28 cellular contexts compared by ENCODE assay signal in the genomic region with DNA sequence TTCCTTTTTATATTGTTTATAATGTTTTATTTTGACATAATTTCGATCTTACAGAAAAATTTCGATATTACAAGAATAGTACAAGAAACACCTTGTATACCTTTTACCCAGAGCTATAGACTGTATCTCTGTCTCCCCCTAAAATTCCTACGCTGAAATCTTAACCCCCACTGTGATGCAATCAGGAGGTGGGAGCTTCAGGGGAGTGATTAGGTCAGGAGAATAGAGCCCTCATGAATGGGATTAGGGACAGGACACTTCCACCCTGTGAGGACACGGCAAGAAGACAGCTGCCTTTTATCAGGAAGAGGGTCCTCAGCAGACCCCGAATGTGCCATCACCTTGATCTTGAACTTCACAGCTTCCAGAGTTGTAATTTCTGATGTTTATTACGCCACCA.
DNase-seq lines count a peak whose midpoint lies in the region; ATAC-seq, FAIRE-seq and TF ChIP-seq lines count a peak whose summit lies in the region.
"Had no signal": no experiment of that assay in that cellular context is flagged by ENCODE, and none has a peak within 500 bp of the region (broad histone marks: within the 10 kb centered on the region; RNA-seq: fewer than 3 reads in every experiment).

No MANE protein-coding gene starts in this region.

- no peak overlapping the region for H4K8ac ChIP-seq in H1 (ENCODE audit: extremely low read depth, insufficient read depth, low read length)

- no peak for FAIRE-seq in H1 (lab: Jason Lieb, UNC)
- peak; percentile 38 for FAIRE-seq in islet of Langerhans (lab: Jason Lieb, UNC)
- FAIRE-seq: A549, GM12878, GM12892, GM18507 had no signal

- H2BK20ac ChIP-seq in H1 (ENCODE audit: low read length), result no peak overlapping the region

- no peak overlapping the region for H2BK15ac ChIP-seq in H1 (ENCODE audit: low read length)

- H4K5ac ChIP-seq in H1 (ENCODE audit: insufficient read length, low read depth, low read length), result no peak overlapping the region

- WGBS in H1 (ENCODE audit: extremely low coverage in 1 of 2, insufficient coverage in 1 of 2, insufficient read length in 1 of 2, insufficient replicate concordance in 2 of 2, low coverage in 1 of 2, low lambda C conversion rate in 2 of 2, missing lambda C conversion rate in 1 of 2), 2 experiments, result 81% methylated on average over 6 of the region's 6 CpGs; no CpG with 5 or more reads in 1 of the 2 experiments

- no peak overlapping the region for H3K14ac ChIP-seq in H1 (ENCODE audit: insufficient read length)

- no peak overlapping the region for H2AK5ac ChIP-seq in H1 (ENCODE audit: low read depth, low read length)

- H3K4me3 Mint-ChIP-seq in GM23338, result no peak overlapping the region
- no peak overlapping the region for H3K4me3 Mint-ChIP-seq in neural progenitor cell
- H3K4me3 Mint-ChIP-seq: CD14-positive monocyte; CD4-positive, alpha-beta memory T cell; CD4-positive, CD25-positive, alpha-beta regulatory T cell; CD8-positive, alpha-beta memory T cell had no signal

- no peak for TF ChIP-seq POLR2A in H1 (IDR thresholded peaks at IDR 0.05; ENCODE audit: control extremely low read depth in 1 of 2, low read depth in 2 of 2, low read length in 2 of 2)

- H2BK5ac ChIP-seq in H1 (ENCODE audit: low read depth, low read length), result no peak overlapping the region

- H3K4me1 ChIP-seq in GM23338 (ENCODE audit: insufficient read depth) (peaks cover 24% of the 10 kb centered on the region), H1 (replicated peaks in 1 of 4; ENCODE audit: control insufficient read depth in 3 of 4, insufficient read depth in 4 of 4, low read length in 3 of 4) (peaks cover 0 to 4% (median 0%) of the 10 kb centered on the region in 4 experiments; a peak in 4 of 7 replicates), neural progenitor cell (no peaks in the 10 kb centered on the region)
- H3K4me1 ChIP-seq: A549, BE2C, BLaER1 had no signal

- POLR2A ChIA-PET in H1 (lab: Charles Lee; ENCODE audit: partially characterized antibody), result interaction anchor here (0.7 to 1.1 kb wide), 2 partner anchors 9 to 645 kb away, joined by 3 read pairs; no protein-coding TSS in a partner anchor

- H3K9ac ChIP-seq in H1 (replicated peaks in 1 of 4; ENCODE audit: extremely low read depth in 1 of 4, low read depth in 3 of 4, low read length in 3 of 4) (no peak overlapping the region), neural progenitor cell (no peak overlapping the region)
- H3K9ac ChIP-seq: BLaER1 had no signal

- H3K4me3 ChIP-seq in GM23338, result no peak overlapping the region
- H3K4me3 ChIP-seq in H1 (ENCODE audit: extremely low read depth in 1 of 4, insufficient read depth in 2 of 4, low read depth in 3 of 4, low read length in 4 of 4), result no peak overlapping the region
- H3K4me3 ChIP-seq in neural progenitor cell, result no peak overlapping the region
- H3K4me3 ChIP-seq: A549, BLaER1, GM12878 had no signal

- no peak for TF ChIP-seq EP300 in H1 (IDR thresholded peaks at IDR 0.05; ENCODE audit: borderline replicate concordance in 1 of 2, low read depth in 2 of 2, low read length in 2 of 2)

- H2AFZ ChIP-seq in GM23338 (no peak overlapping the region), H1 (ENCODE audit: low read length) (no peak overlapping the region), neural progenitor cell (replicated peaks) (no peak overlapping the region)

- no peak overlapping the region for H3K23ac ChIP-seq in H1 (ENCODE audit: insufficient read length)

- H3K27ac ChIP-seq in GM23338 (ENCODE audit: low read depth) (no peak overlapping the region), H1 (ENCODE audit: low read depth, low read length) (no peak overlapping the region), neural progenitor cell (no peak overlapping the region)
- H3K27ac ChIP-seq: 22Rv1, A549, BLaER1 had no signal

- peaks cover 13% of the 10 kb centered on the region for H3K36me3 Mint-ChIP-seq in GM23338 (ENCODE audit: low read depth)
- H3K36me3 Mint-ChIP-seq in neural progenitor cell, result peaks cover 8% of the 10 kb centered on the region
- H3K36me3 Mint-ChIP-seq: CD14-positive monocyte; CD4-positive, CD25-positive, alpha-beta regulatory T cell; CD8-positive, alpha-beta memory T cell had no signal

- H3K27me3 Mint-ChIP-seq in GM23338 (ENCODE audit: insufficient read depth, low read depth, poor library complexity) (peaks cover 4% of the 10 kb centered on the region), neural progenitor cell (ENCODE audit: insufficient read depth, low read depth) (no peaks in the 10 kb centered on the region)
- H3K27me3 Mint-ChIP-seq: CD4-positive, CD25-positive, alpha-beta regulatory T cell; CD8-positive, alpha-beta memory T cell had no signal

- no peak overlapping the region for H3K18ac ChIP-seq in H1 (ENCODE audit: extremely low read depth, low read length)

- peaks cover 16% of the 10 kb centered on the region; the same call in 1 of the 2 replicates for H3K9me2 ChIP-seq in GM23338 (ENCODE audit: insufficient read depth)

- no peak overlapping the region for H4K91ac ChIP-seq in H1 (replicated peaks; ENCODE audit: insufficient read length, low read length)

- TF ChIP-seq CTCF in GM23338 (conservative IDR thresholded peaks at IDR 0.05; ENCODE audit: low read depth in 2 of 2) (no peak), H1 (IDR thresholded peaks at IDR 0.05; ENCODE audit: control extremely low read depth in 1 of 3, insufficient read depth in 1 of 3, low read depth in 1 of 3, low read length in 3 of 3) (no peak), neural progenitor cell (IDR thresholded peaks at IDR 0.05) (no peak)

- H3K9me3 ChIP-seq in H1 (ENCODE audit: insufficient read depth in 2 of 2, low read depth in 1 of 2, low read length in 1 of 2) (0 out of 4 replicates have a peak, but pooled peaks cover 3% of the 10 kb centered on the region in 2 experiments), neural progenitor cell (ENCODE audit: low read depth) (no peaks in the 10 kb centered on the region)
- H3K9me3 ChIP-seq: A549, BE2C had no signal

- H3F3A ChIP-seq in GM23338 (replicated peaks; ENCODE audit: low read depth) (no peaks in the 10 kb centered on the region; the same call in 1 of the 2 replicates), neural progenitor cell (ENCODE audit: low read depth) (no peaks in the 10 kb centered on the region)

- no peak overlapping the region for H2BK120ac ChIP-seq in H1 (replicated peaks; ENCODE audit: low read depth, low read length)

- H3K27ac Mint-ChIP-seq in GM23338 (no peak overlapping the region), neural progenitor cell (no peak overlapping the region)
- H3K27ac Mint-ChIP-seq: CD14-positive monocyte; CD4-positive, alpha-beta memory T cell; CD4-positive, CD25-positive, alpha-beta regulatory T cell; CD8-positive, alpha-beta memory T cell had no signal

- peak; percentile 60 for ATAC-seq in GM23338
- ATAC-seq: A549, GM12878 had no signal

- no peaks in the 10 kb centered on the region for H3K27me3 ChIP-seq in GM23338 (ENCODE audit: insufficient read depth)
- peaks cover 0 to 4% (median 0%) of the 10 kb centered on the region in 4 experiments; a peak in 2 of 7 replicates for H3K27me3 ChIP-seq in H1 (replicated peaks in 1 of 4; ENCODE audit: control insufficient read depth in 3 of 4, extremely low read depth in 1 of 4, insufficient read depth in 3 of 4, low read length in 3 of 4)
- H3K27me3 ChIP-seq in neural progenitor cell, result peaks cover 28% of the 10 kb centered on the region
- H3K27me3 ChIP-seq: BE2C, BLaER1 had no signal

- CTCF ChIA-PET in H1 (lab: Charles Lee; ENCODE audit: partially characterized antibody), result interaction anchor here (1.0 to 3.5 kb wide), 4 partner anchors 10 to 361 kb away, joined by 3 to 24 read pairs (median 10); no protein-coding TSS in a partner anchor

- no peak overlapping the region for H2BK12ac ChIP-seq in H1 (ENCODE audit: low read depth, low read length)

- no peaks in the 10 kb centered on the region for H4K20me1 ChIP-seq in GM23338 (replicated peaks; ENCODE audit: insufficient read depth)
- H4K20me1 ChIP-seq in H1 (replicated peaks in 1 of 2; ENCODE audit: control insufficient read depth in 1 of 2, insufficient read depth in 2 of 2, low read length in 2 of 2), result no peaks in the 10 kb centered on the region
- H4K20me1 ChIP-seq in neural progenitor cell (ENCODE audit: low read depth), result peaks cover 13% of the 10 kb centered on the region
- H4K20me1 ChIP-seq: BLaER1 had no signal

- H3K36me3 ChIP-seq in GM23338 (ENCODE audit: insufficient read depth) (no peaks in the 10 kb centered on the region; the same call in 1 of the 2 replicates), H1 (ENCODE audit: control insufficient read depth in 2 of 4, insufficient read depth in 4 of 4, low read length in 3 of 4) (no peaks in the 10 kb centered on the region), neural progenitor cell (no peaks in the 10 kb centered on the region)
- H3K36me3 ChIP-seq: BE2C, BLaER1 had no signal

- 0 out of 2 replicates have a peak, but pooled peaks cover 2% of the 10 kb centered on the region for H3K23me2 ChIP-seq in H1 (ENCODE audit: low read depth, low read length)

- H3K4ac ChIP-seq in H1 (replicated peaks; ENCODE audit: insufficient read length, low read depth, low read length), result no peak overlapping the region

- H3K4me1 Mint-ChIP-seq in GM23338 (peaks cover 30% of the 10 kb centered on the region), neural progenitor cell (peaks cover 31% of the 10 kb centered on the region)
- H3K4me1 Mint-ChIP-seq: CD14-positive monocyte; CD4-positive, alpha-beta memory T cell; CD4-positive, CD25-positive, alpha-beta regulatory T cell; CD8-positive, alpha-beta memory T cell had no signal

- H3K4me2 ChIP-seq in GM23338 (no peak overlapping the region), H1 (ENCODE audit: insufficient read depth in 1 of 2, low read depth in 2 of 2, low read length in 2 of 2) (no peak overlapping the region), neural progenitor cell (no peak overlapping the region)
- H3K4me2 ChIP-seq: A549, BLaER1 had no signal

- no peak for DNase-seq in GM23338 (ENCODE audit: low spot score)
- no peak for DNase-seq in H1 (ENCODE audit: low read depth in 1 of 2, low spot score in 2 of 2)
- peak; percentile 25 for DNase-seq in neural progenitor cell (ENCODE audit: low spot score)
- DNase-seq in dermis blood vessel endothelial cell, result no peak
- DNase-seq in Ammon's horn (ENCODE audit: low spot score), result no peak
- no peak for DNase-seq in amygdala (lab: John Stamatoyannopoulos, UW)
- DNase-seq: AML-193; BE2C; C1 segment of cervical spinal cord; CD4-positive, alpha-beta memory T cell; CD4-positive, CD25-positive, alpha-beta regulatory T cell; CD8-positive, alpha-beta memory T cell; COR-L47; DMS 273 treated with DMSO at 0.1 percent for 48 hours; DMS153; DMS53; DMS79; DND-41; EL; GDM1 had no signal

- H3K79me1 ChIP-seq in H1 (ENCODE audit: low read depth, low read length), result no peaks in the 10 kb centered on the region

- H3K79me2 ChIP-seq in GM23338 (replicated peaks; ENCODE audit: insufficient read depth) (no peaks in the 10 kb centered on the region), H1 (ENCODE audit: control insufficient read depth in 1 of 2, insufficient read depth in 2 of 2, low read length in 2 of 2) (no peaks in the 10 kb centered on the region), neural progenitor cell (ENCODE audit: low read depth) (no peaks in the 10 kb centered on the region)

- peaks cover 13% of the 10 kb centered on the region for H3K9me3 Mint-ChIP-seq in GM23338
- peaks cover 11% of the 10 kb centered on the region for H3K9me3 Mint-ChIP-seq in neural progenitor cell

- no peak for TF ChIP-seq RAD21 in H1 (IDR thresholded peaks at IDR 0.05 in 1 of 2, conservative IDR thresholded peaks at IDR 0.05 in 1 of 2; ENCODE audit: low read depth in 2 of 2, low read length in 2 of 2)

- H3K56ac ChIP-seq in H1 (replicated peaks; ENCODE audit: insufficient read length, low read depth, low read length), result no peak overlapping the region
